In the genomic region with DNA sequence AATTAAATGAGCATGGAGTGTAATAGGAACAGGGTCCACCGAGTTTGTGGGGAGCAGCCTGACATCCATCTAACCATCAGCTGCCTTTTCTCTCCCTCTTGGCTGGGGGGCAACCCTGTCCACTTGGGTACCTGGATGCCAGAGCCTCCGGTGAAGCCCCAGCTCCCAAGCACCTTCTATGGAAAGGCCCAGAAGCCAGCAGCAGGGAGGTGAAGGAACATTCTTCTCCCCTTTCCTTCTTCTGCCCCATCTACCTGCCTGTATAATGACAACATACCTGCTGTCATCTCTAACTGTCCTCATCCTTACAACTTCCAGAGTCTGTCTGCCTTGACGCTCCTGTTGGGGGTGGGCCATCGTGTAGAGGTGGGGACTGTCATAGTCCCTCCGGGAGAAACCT, we compare ENCODE assay signal across 29 cellular contexts. TPM values are rescaled to one million over a fixed set of nuclear protein-coding genes. Genes with fewer than 3 reads are reported as not detected.
"Had no signal": no experiment of that assay in that cellular context is flagged by ENCODE, and none has a peak within 500 bp of the region (broad histone marks: within the 10 kb centered on the region; RNA-seq: fewer than 3 reads in every experiment).

No MANE protein-coding gene starts in this region.

- H3K4me1 Mint-ChIP-seq: immature natural killer cell had no signal

- H3K27me3 Mint-ChIP-seq: naive B cell; stimulated activated naive CD8-positive, alpha-beta T cell treated with anti-CD3 and anti-CD28 coated beads, Interleukin-15, Interleukin-2, amounts not matched to agents 100 ng/mL and 50 ng/mL, for 24 hours had no signal

- H3K27ac Mint-ChIP-seq: immature natural killer cell; mesothelial cell of epicardium; natural killer cell; nephron progenitor cell; neural progenitor cell; stimulated activated effector memory CD8-positive, alpha-beta T cell treated with anti-CD3 and anti-CD28 coated beads, Interleukin-12 subunit alpha, Interleukin-12 subunit beta, amount 100 ng/mL, for 72 hours; stimulated activated naive CD8-positive, alpha-beta T cell treated with anti-CD3 and anti-CD28 coated beads, Interleukin-15, Interleukin-2, amounts not matched to agents 100 ng/mL and 50 ng/mL, for 24 hours had no signal

- H3K4me1 ChIP-seq: pancreas, prostate gland, right lobe of liver, suprapubic skin had no signal

- H3K4me3 Mint-ChIP-seq: immature natural killer cell; mesothelial cell of epicardium; naive B cell; natural killer cell; nephron progenitor cell; neural progenitor cell; stimulated activated effector memory CD8-positive, alpha-beta T cell treated with anti-CD3 and anti-CD28 coated beads, Interleukin-12 subunit alpha, Interleukin-12 subunit beta, amount 100 ng/mL, for 72 hours; stimulated activated naive CD8-positive, alpha-beta T cell treated with anti-CD3 and anti-CD28 coated beads, Interleukin-15, Interleukin-2, amounts not matched to agents 100 ng/mL and 50 ng/mL, for 24 hours had no signal

- H3K27ac ChIP-seq: left lung, neural progenitor cell, pancreas, prostate gland, right lobe of liver, spleen, suprapubic skin, thoracic aorta, tibial artery, upper lobe of right lung had no signal

- H3K9me3 ChIP-seq: heart left ventricle, left lung, pancreas, prostate gland, right lobe of liver, spleen, suprapubic skin, thoracic aorta, tibial artery, upper lobe of right lung had no signal

- H3K36me3 ChIP-seq: left lung, neural progenitor cell, pancreas, prostate gland, right lobe of liver, spleen, suprapubic skin, thoracic aorta, tibial artery, upper lobe of right lung had no signal

- H3K4me3 ChIP-seq: heart left ventricle, left lung, lung, neural progenitor cell, pancreas, prostate gland, right lobe of liver, skin epidermis, spleen, suprapubic skin, thoracic aorta, tibial artery, upper lobe of right lung had no signal

- FAIRE-seq: islet of Langerhans, kidney, pancreas, urothelium cell line had no signal

- H3K9me3 Mint-ChIP-seq: immature natural killer cell; mesothelial cell of epicardium; naive B cell; natural killer cell; nephron progenitor cell; neural progenitor cell; stimulated activated effector memory CD8-positive, alpha-beta T cell treated with anti-CD3 and anti-CD28 coated beads, Interleukin-12 subunit alpha, Interleukin-12 subunit beta, amount 100 ng/mL, for 72 hours; stimulated activated naive CD8-positive, alpha-beta T cell treated with anti-CD3 and anti-CD28 coated beads, Interleukin-15, Interleukin-2, amounts not matched to agents 100 ng/mL and 50 ng/mL, for 24 hours had no signal

- H3K36me3 Mint-ChIP-seq: immature natural killer cell; naive B cell; natural killer cell; stimulated activated effector memory CD8-positive, alpha-beta T cell treated with anti-CD3 and anti-CD28 coated beads, Interleukin-12 subunit alpha, Interleukin-12 subunit beta, amount 100 ng/mL, for 72 hours had no signal

- H3K27me3 ChIP-seq: heart left ventricle, left lung, neural progenitor cell, pancreas, right lobe of liver, spleen, suprapubic skin, tibial artery, upper lobe of right lung had no signal

- DNase-seq: heart left ventricle; hypothalamus; immature natural killer cell; kidney; left colon; left lung; mesendoderm; naive B cell; natural killer cell; nephron progenitor cell; pancreas; right lobe of liver; spleen; stimulated activated CD4-positive, alpha-beta T cell treated with anti-CD3 and anti-CD28 coated beads, Interleukin-4, amount 100 ng/mL, for 24 hours; stimulated activated naive CD4-positive, alpha-beta T cell; tibial artery; trophoblast cell; upper lobe of right lung had no signal

RNA-seq across cellular contexts. Expression of a gene that starts 33.1 kb away (rescaled TPM):
- polyA plus RNA-seq: immature natural killer cell had no signal
